ENCODE assay signal across 16 cellular contexts in genomic region chr22:40070701-40071100, GRCh38.
A peak's percentile ranks its signal among the peaks of the same experiment; 100 is the strongest.
DNase-seq lines count a peak whose midpoint lies in the region; ATAC-seq and TF ChIP-seq lines count a peak whose summit lies in the region.
"Had no signal": no experiment of that assay in that cellular context is flagged by ENCODE, and none has a peak within 500 bp of the region (broad histone marks: within the 10 kb centered on the region; RNA-seq: fewer than 3 reads in every experiment).

No MANE protein-coding gene starts in this region.

- ATAC-seq in activated CD4-positive, alpha-beta T cell treated with anti-CD3 and anti-CD28 coated beads for 36 hours, result peak; percentile 81
- ATAC-seq in heart right ventricle (peak in 7 of 8 donors; percentile 43 to 92 (median 79)), GM18502 (IDR thresholded peaks at IDR 0.05; ENCODE audit: poor library complexity, unreplicated experiment) (no peak)
- ATAC-seq in stimulated activated naive B cell treated with anti-CD40 and anti-IgM and Interleukin-4, amounts not matched to agents 10 μg/mL and 1 μg/mL and 100 μg/mL, for 72 hours (replicated peaks), result peak; percentile 56 to 80
- ATAC-seq: WTC11 had no signal

- no peak overlapping the region for H2AFZ ChIP-seq in hepatocyte
- H2AFZ ChIP-seq: PC-9 had no signal

- CTCF ChIA-PET in activated CD4-positive, alpha-beta T cell treated with anti-CD3 and anti-CD28 coated beads for 36 hours (lab: Charles Lee), result interaction anchor here (0.7 to 3.0 kb wide), 9 partner anchors 9 to 277 kb away, joined by 3 to 12 read pairs (median 4); partner anchors contain the start of gene TNRC6B

- H3K4me1 ChIP-seq in heart right ventricle, result peaks cover 0 to 54% (median 29%) of the 10 kb centered on the region in 9 donors
- H3K4me1 ChIP-seq in hepatocyte (ENCODE audit: insufficient read depth), result no peaks in the 10 kb centered on the region

- no peaks in the 10 kb centered on the region for H3K36me3 ChIP-seq in heart right ventricle
- no peaks in the 10 kb centered on the region for H3K36me3 ChIP-seq in hepatocyte (replicated peaks; ENCODE audit: insufficient read depth, low read depth)

- no peaks in the 10 kb centered on the region for H3K27me3 Mint-ChIP-seq in activated CD4-positive, alpha-beta T cell treated with anti-CD3 and anti-CD28 coated beads for 36 hours
- no peaks in the 10 kb centered on the region for H3K27me3 Mint-ChIP-seq in stimulated activated naive B cell treated with anti-CD40 and anti-IgM and Interleukin-4, amounts not matched to agents 10 μg/mL and 1 μg/mL and 100 μg/mL, for 72 hours
- H3K27me3 Mint-ChIP-seq: activated naive CD4-positive, alpha-beta T cell treated with anti-CD3 and anti-CD28 coated beads, Interleukin-2, amount 50 U/mL, for 24 hours had no signal

- no peak for TF ChIP-seq CTCF in heart right ventricle (IDR thresholded peaks at IDR 0.05)
- TF ChIP-seq CTCF in hepatocyte (IDR thresholded peaks at IDR 0.05; ENCODE audit: poor library complexity), result no peak

- H3K9me2 ChIP-seq in hepatocyte (replicated peaks; ENCODE audit: insufficient read depth), result no peaks in the 10 kb centered on the region

- peaks cover 69% of the 10 kb centered on the region for H3K4me1 Mint-ChIP-seq in activated CD4-positive, alpha-beta T cell treated with anti-CD3 and anti-CD28 coated beads for 36 hours
- H3K4me1 Mint-ChIP-seq in stimulated activated naive B cell treated with anti-CD40 and anti-IgM and Interleukin-4, amounts not matched to agents 10 μg/mL and 1 μg/mL and 100 μg/mL, for 72 hours, result peaks cover 29 to 66% of the 10 kb centered on the region in 2 donors

- H3K27me3 ChIP-seq in heart right ventricle (no peaks in the 10 kb centered on the region), hepatocyte (no peaks in the 10 kb centered on the region)

- no peak overlapping the region for H3K4me3 Mint-ChIP-seq in activated CD4-positive, alpha-beta T cell treated with anti-CD3 and anti-CD28 coated beads for 36 hours
- H3K4me3 Mint-ChIP-seq in stimulated activated naive B cell treated with anti-CD40 and anti-IgM and Interleukin-4, amounts not matched to agents 10 μg/mL and 1 μg/mL and 100 μg/mL, for 72 hours, result no peak overlapping the region
- H3K4me3 Mint-ChIP-seq: WTC11 had no signal

- H3K9me3 ChIP-seq in heart right ventricle (no peaks in the 10 kb centered on the region), hepatocyte (ENCODE audit: low read depth) (no peaks in the 10 kb centered on the region)

- H3K4me3 ChIP-seq in heart right ventricle (no peak overlapping the region), hepatocyte (no peak overlapping the region)
- H3K4me3 ChIP-seq: PC-9 had no signal

- H4K20me1 ChIP-seq in hepatocyte (ENCODE audit: insufficient read depth, poor library complexity, severe bottlenecking), result peaks cover 14% of the 10 kb centered on the region

- POLR2A ChIA-PET in activated CD4-positive, alpha-beta T cell treated with anti-CD3 and anti-CD28 coated beads for 36 hours (lab: Charles Lee), result no interaction called here

- peak overlapping the region; percentile 39 for H3K27ac Mint-ChIP-seq in activated CD4-positive, alpha-beta T cell treated with anti-CD3 and anti-CD28 coated beads for 36 hours
- H3K27ac Mint-ChIP-seq in stimulated activated naive B cell treated with anti-CD40 and anti-IgM and Interleukin-4, amounts not matched to agents 10 μg/mL and 1 μg/mL and 100 μg/mL, for 72 hours, result no peak overlapping the region
- H3K27ac Mint-ChIP-seq: WTC11 had no signal

- intact Hi-C loops in activated CD4-positive, alpha-beta T cell treated with anti-CD3 and anti-CD28 coated beads for 36 hours (cut with DNase I, micrococcal nuclease), result no loop called here
- intact Hi-C loops in heart right ventricle (cut with DNase I), result no loop called here

- H3K27ac ChIP-seq in heart right ventricle (peak overlapping the region in 9 of 10 donors; percentile 8 to 64 (median 57)), caudate nucleus (ENCODE audit: low read depth, low read length) (no peak overlapping the region), hepatocyte (no peak overlapping the region)
- H3K27ac ChIP-seq: HL-60, PC-9 had no signal

- peaks cover 68% of the 10 kb centered on the region for H3K79me2 ChIP-seq in hepatocyte

- H3K9me3 Mint-ChIP-seq in activated CD4-positive, alpha-beta T cell treated with anti-CD3 and anti-CD28 coated beads for 36 hours (ENCODE audit: low read depth), result no peaks in the 10 kb centered on the region
- H3K9me3 Mint-ChIP-seq in stimulated activated naive B cell treated with anti-CD40 and anti-IgM and Interleukin-4, amounts not matched to agents 10 μg/mL and 1 μg/mL and 100 μg/mL, for 72 hours, result no peaks in the 10 kb centered on the region
- H3K9me3 Mint-ChIP-seq: activated naive CD4-positive, alpha-beta T cell treated with anti-CD3 and anti-CD28 coated beads, Interleukin-2, amount 50 U/mL, for 24 hours; WTC11 had no signal

- no peaks in the 10 kb centered on the region for H3K36me3 Mint-ChIP-seq in activated CD4-positive, alpha-beta T cell treated with anti-CD3 and anti-CD28 coated beads for 36 hours (ENCODE audit: low read depth)
- H3K36me3 Mint-ChIP-seq in stimulated activated naive B cell treated with anti-CD40 and anti-IgM and Interleukin-4, amounts not matched to agents 10 μg/mL and 1 μg/mL and 100 μg/mL, for 72 hours, result no peaks in the 10 kb centered on the region
- H3K36me3 Mint-ChIP-seq: activated naive CD4-positive, alpha-beta T cell treated with anti-CD3 and anti-CD28 coated beads, Interleukin-2, amount 50 U/mL, for 24 hours; WTC11 had no signal

- no peak overlapping the region for H3K4me2 ChIP-seq in hepatocyte
- H3K4me2 ChIP-seq: PC-9 had no signal

- no peak for DNase-seq in activated CD4-positive, alpha-beta T cell treated with anti-CD3 and anti-CD28 coated beads for 36 hours
- DNase-seq in activated CD4-positive, alpha-beta T cell treated with anti-CD3 and anti-CD28 coated beads, Interleukin-2, amount 50 U/mL, for 4 hours, result no peak
- DNase-seq in LHCN-M2 (ENCODE audit: low read depth), result peak; percentile 2
- no peak for DNase-seq in heart right ventricle
- DNase-seq in stimulated activated naive B cell treated with anti-CD40 and anti-IgM and Interleukin-4, amounts not matched to agents 10 μg/mL and 1 μg/mL and 100 μg/mL, for 72 hours, result no peak
- no peak for DNase-seq in caudate nucleus (lab: John Stamatoyannopoulos, UW)
- no peak for DNase-seq in hepatocyte (ENCODE audit: low spot score)
- DNase-seq: activated CD8-positive, alpha-beta memory T cell treated with anti-CD3 and anti-CD28 coated beads, Interleukin-2, amount 50 U/mL, for 48 hours; kidney glomerular epithelial cell; NCI-H526; PC-9; stimulated activated CD4-positive, alpha-beta T cell treated with anti-CD3 and anti-CD28 coated beads, Interleukin-2, amount 100 ng/mL, for 48 hours had no signal

Comparison
In these comparisons a context has a peak if more than half of its experiments do, and no peak if none do; other contexts are left out.
1. H3K27ac ChIP-seq: peak in heart right ventricle (9 of 10); none in caudate nucleus (single experiment) and hepatocyte (single experiment).